In genomic region chr1:208131631-208132286, GRCh38 we compare ENCODE assay signal across 8 cellular contexts.
DNase-seq lines count a peak whose midpoint lies in the region; ATAC-seq, FAIRE-seq and TF ChIP-seq lines count a peak whose summit lies in the region.

No MANE protein-coding gene starts in this region.

- no peak overlapping the region for H3K4me2 ChIP-seq in KMS-11

- no peaks in the 10 kb centered on the region for H3K27me3 ChIP-seq in KMS-11 (ENCODE audit: insufficient read depth, low read depth)
- no peaks in the 10 kb centered on the region for H3K27me3 ChIP-seq in small intestine (ENCODE audit: control insufficient read depth in 2 of 2, insufficient read depth in 2 of 2, low read length in 2 of 2)

- H3K4me3 ChIP-seq in KMS-11 (IDR thresholded peaks at IDR 0.05; ENCODE audit: insufficient read depth, low read depth, low read length) (no peak overlapping the region), iPS-18c (ENCODE audit: insufficient read depth, low read depth, low read length) (peak overlapping the region; percentile 36; the same call in 1 of the 2 replicates), small intestine (ENCODE audit: low read depth in 1 of 2, low read length in 2 of 2) (no peak overlapping the region)

- WGBS in small intestine, 3 donors = 14 to 45% (median 24%) methylated on average over 15 of the region's 15 CpGs

- no peak for DNase-seq in NCI-H1092 treated with DMSO at 0.1 percent for 48 hours (lab: John Stamatoyannopoulos, UW)
- DNase-seq in small intestine = no peak
- no peak for DNase-seq in midbrain (lab: John Stamatoyannopoulos, UW)

- H3K36me3 ChIP-seq in KMS-11 (ENCODE audit: insufficient read depth) = no peaks in the 10 kb centered on the region
- no peaks in the 10 kb centered on the region for H3K36me3 ChIP-seq in small intestine (ENCODE audit: control insufficient read depth in 2 of 2, insufficient read depth in 2 of 2, low read length in 2 of 2)

- H3K79me2 ChIP-seq in KMS-11 (ENCODE audit: insufficient read depth, low read depth) = no peaks in the 10 kb centered on the region

- peak overlapping the region; percentile 11; the same call in 1 of the 2 replicates for H2AFZ ChIP-seq in KMS-11 (ENCODE audit: low read depth)

- no peak for TF ChIP-seq CTCF in KMS-11 (conservative IDR thresholded peaks at IDR 0.05; ENCODE audit: low read depth, low read length)

- no peaks in the 10 kb centered on the region for H4K20me1 ChIP-seq in KMS-11 (ENCODE audit: insufficient read depth)

- no peak overlapping the region for H3K9ac ChIP-seq in KMS-11

- H3K4me1 ChIP-seq in KMS-11 (ENCODE audit: low read depth, poor library complexity, severe bottlenecking) = no peaks in the 10 kb centered on the region
- peaks cover 0 to 3% of the 10 kb centered on the region in 2 donors for H3K4me1 ChIP-seq in small intestine (ENCODE audit: control insufficient read depth in 2 of 2, insufficient read depth in 1 of 2, low read depth in 1 of 2, low read length in 1 of 2)

- FAIRE-seq in small intestine (lab: Jason Lieb, UNC) = no peak

- ATAC-seq in GM18498 (IDR thresholded peaks at IDR 0.05; ENCODE audit: unreplicated experiment) (peak; percentile 43), GM21786 (IDR thresholded peaks at IDR 0.05; ENCODE audit: unreplicated experiment) (peak; percentile 46), GM18861 (IDR thresholded peaks at IDR 0.05; ENCODE audit: unreplicated experiment) (no peak)

- H3K27ac ChIP-seq in KMS-11 = no peak overlapping the region
- peak overlapping the region in 1 of 2 donors; percentile 42 for H3K27ac ChIP-seq in small intestine (ENCODE audit: low read depth in 1 of 2, low read length in 1 of 2)

- H3K9me3 ChIP-seq in iPS-18c (ENCODE audit: control insufficient read depth, insufficient read depth, low read length) (no peaks in the 10 kb centered on the region), small intestine (ENCODE audit: control insufficient read depth, low read depth) (no peaks in the 10 kb centered on the region)
